ENCODE assay signal across 8 cellular contexts in genomic region chr14:24093901-24094838, GRCh38. TPM values are rescaled to one million over a fixed set of nuclear protein-coding genes. Genes with fewer than 3 reads are reported as not detected.
DNase-seq lines count a peak whose midpoint lies in the region; ATAC-seq and TF ChIP-seq lines count a peak whose summit lies in the region.

PCK2 (plus strand) TSS chr14:24094311; CDS start chr14:24094406, 95 bp downstream.

- H2AK5ac ChIP-seq in IMR-90 (ENCODE audit: low read depth, low read length): peak within 1 kb of the TSS; percentile 97

- peak within 1 kb of the TSS; percentile 72 for H3K4me3 ChIP-seq in IMR-90 (ENCODE audit: insufficient read depth, low read depth, low read length)
- peak within 1 kb of the TSS; percentile 83 for H3K4me3 ChIP-seq in PC-3 (ENCODE audit: low read length)
- H3K4me3 ChIP-seq in esophagus muscularis mucosa: peak within 1 kb of the TSS; percentile 92 to 98 (median 93)

- H3K14ac ChIP-seq in IMR-90 (replicated peaks; ENCODE audit: low read depth, low read length): peak within 1 kb of the TSS; percentile 93

- peak; percentile 41 for ATAC-seq in GM21515 (IDR thresholded peaks at IDR 0.05; ENCODE audit: unreplicated experiment)
- peak; percentile 94 for ATAC-seq in IMR-90 (ENCODE audit: low read depth)
- ATAC-seq in PC-3: peak; percentile 88
- ATAC-seq in stimulated activated effector memory CD8-positive, alpha-beta T cell treated with anti-CD3 and anti-CD28 coated beads, Interleukin-12 subunit alpha, Interleukin-12 subunit beta, amount 100 ng/mL, for 72 hours: peak; percentile 75

- H3K4me2 ChIP-seq in IMR-90 (ENCODE audit: low read depth, low read length): peak within 1 kb of the TSS; percentile 79
- H3K4me2 ChIP-seq in PC-3 (ENCODE audit: low read length): peak within 1 kb of the TSS; percentile 93

- peaks cover 8% of the 10 kb centered on the region; the same call in 1 of the 2 replicates for H3K79me2 ChIP-seq in PC-3 (ENCODE audit: low read length)

- BruUV-seq in IMR-90 (replicated peaks; lab: Mats Ljungman, UMichigan) (TSS peak; percentile 76), PC-3 (replicated peaks; lab: Mats Ljungman, UMichigan) (TSS peak; percentile 49)

- CTCF ChIA-PET in IMR-90 (lab: Yijun Ruan, JAX): interaction anchor here (0.7 to 3.4 kb wide), 4 partner anchors 13 to 37 kb away, joined by 3 to 15 read pairs (median 7); no protein-coding TSS in a partner anchor
- CTCF ChIA-PET in PC-3 (lab: Charles Lee): interaction anchor here (0.6 to 1.2 kb wide), 6 partner anchors 15 to 984 kb away, joined by 3 to 15 read pairs (median 7); partner anchors contain the start of gene IRF9

- no peaks in the 10 kb centered on the region for H3K9me3 Mint-ChIP-seq in activated T-cell treated with anti-CD3 and anti-CD28 coated beads, Interleukin-2, amount 50 U/mL, for 24 hours
- H3K9me3 Mint-ChIP-seq in stimulated activated effector memory CD8-positive, alpha-beta T cell treated with anti-CD3 and anti-CD28 coated beads, Interleukin-12 subunit alpha, Interleukin-12 subunit beta, amount 100 ng/mL, for 72 hours: no peaks in the 10 kb centered on the region

- TF ChIP-seq POLR2A in IMR-90 (IDR thresholded peaks at IDR 0.05; ENCODE audit: low read depth, low read length) (peak; percentile 89), esophagus muscularis mucosa (IDR thresholded peaks at IDR 0.05; ENCODE audit: low read depth) (peak; percentile 37)

- H3K18ac ChIP-seq in IMR-90 (ENCODE audit: low read depth, low read length): peak within 1 kb of the TSS; percentile 40; the same call in 1 of the 2 replicates

- H2BK15ac ChIP-seq in IMR-90 (ENCODE audit: low read depth, low read length): peak within 1 kb of the TSS; percentile 81

- peak within 1 kb of the TSS; percentile 69; the same call in 1 of the 2 replicates for H3K56ac ChIP-seq in IMR-90 (ENCODE audit: extremely low read depth, insufficient read depth, low read length)

- peak within 1 kb of the TSS; percentile 96 for H4K91ac ChIP-seq in IMR-90 (ENCODE audit: insufficient read depth, low read depth, low read length)

- H3F3A ChIP-seq in PC-3 (ENCODE audit: low read length, unreplicated experiment): no peaks in the 10 kb centered on the region

- peaks cover 31% of the 10 kb centered on the region for H3K4me1 Mint-ChIP-seq in activated T-cell treated with anti-CD3 and anti-CD28 coated beads, Interleukin-2, amount 50 U/mL, for 24 hours (ENCODE audit: low read depth)
- H3K4me1 Mint-ChIP-seq in stimulated activated effector memory CD8-positive, alpha-beta T cell treated with anti-CD3 and anti-CD28 coated beads, Interleukin-12 subunit alpha, Interleukin-12 subunit beta, amount 100 ng/mL, for 72 hours: peaks cover 39% of the 10 kb centered on the region

- H3K27me3 Mint-ChIP-seq in activated T-cell treated with anti-CD3 and anti-CD28 coated beads, Interleukin-2, amount 50 U/mL, for 24 hours: no peaks in the 10 kb centered on the region

- peak within 1 kb of the TSS; percentile 99 for H2AK9ac ChIP-seq in IMR-90 (replicated peaks; ENCODE audit: low read depth, low read length, poor library complexity)

- H2BK5ac ChIP-seq in IMR-90 (ENCODE audit: low read depth, low read length, poor library complexity, severe bottlenecking): peak within 1 kb of the TSS; percentile 69

- peak within 1 kb of the TSS; percentile 47 for H4K5ac ChIP-seq in IMR-90 (ENCODE audit: low read depth, low read length)

- H3K27me3 ChIP-seq in IMR-90 (ENCODE audit: control insufficient read depth, insufficient read depth, low read length) (no peaks in the 10 kb centered on the region), PC-3 (ENCODE audit: low read length) (no peaks in the 10 kb centered on the region), esophagus muscularis mucosa (no peaks in the 10 kb centered on the region)

- peak within 1 kb of the TSS; percentile 90 for H3K4ac ChIP-seq in IMR-90 (ENCODE audit: low read depth, low read length)

- in situ Hi-C loops in IMR-90 (cut with MboI; ENCODE audit: low sequenced_read_pairs): loop anchor here (5.0 to 10.0 kb wide), 2 partner anchors 37 to 119 kb away; no protein-coding TSS in a partner anchor

- 1% methylated on average over 24 of the region's 68 CpGs; no CpG with 5 or more reads in 1 of the 2 experiments for WGBS in IMR-90 (ENCODE audit: extremely low coverage in 2 of 2, insufficient read length in 1 of 2), 2 experiments
- 1% methylated on average over 25 of the region's 68 CpGs for WGBS in esophagus muscularis mucosa

- peak within 1 kb of the TSS; percentile 91 for H3K23ac ChIP-seq in IMR-90 (ENCODE audit: low read depth, low read length)

- no peaks in the 10 kb centered on the region for H3K9me2 ChIP-seq in PC-3 (replicated peaks; ENCODE audit: low read length)

- peak; percentile 74 for DNase-seq in COR-L47 (lab: John Stamatoyannopoulos, UW)
- DNase-seq in IMR-90: peak; percentile 88
- DNase-seq in PC-3: peak; percentile 84
- DNase-seq in activated T-cell treated with anti-CD3 and anti-CD28 coated beads, Interleukin-2, amount 50 U/mL, for 24 hours: peak; percentile 91
- DNase-seq in esophagus muscularis mucosa (ENCODE audit: extremely low spot score): peak; percentile 98
- DNase-seq in myocyte (ENCODE audit: low read depth): peak; percentile 81
- DNase-seq in stimulated activated effector memory CD8-positive, alpha-beta T cell treated with anti-CD3 and anti-CD28 coated beads, Interleukin-12 subunit alpha, Interleukin-12 subunit beta, amount 100 ng/mL, for 72 hours (ENCODE audit: low spot score in 2 of 2): peak; percentile 64 to 92

- intact Hi-C loops in IMR-90 (cut with micrococcal nuclease): no loop called here
- intact Hi-C loops in PC-3 (cut with micrococcal nuclease): loop anchor here (1.0 to 2.0 kb wide), 2 partner anchors 14 to 47 kb away; partner anchors contain the start of gene EMC9
- intact Hi-C loops in esophagus muscularis mucosa (cut with DNase I): no loop called here

- peaks cover 16 to 36% of the 10 kb centered on the region in 2 experiments for H3K79me1 ChIP-seq in IMR-90 (ENCODE audit: low read depth in 1 of 2, low read length in 2 of 2)

- peak within 1 kb of the TSS; percentile 97 for H3K27ac Mint-ChIP-seq in activated T-cell treated with anti-CD3 and anti-CD28 coated beads, Interleukin-2, amount 50 U/mL, for 24 hours
- peak within 1 kb of the TSS; percentile 98 for H3K27ac Mint-ChIP-seq in stimulated activated effector memory CD8-positive, alpha-beta T cell treated with anti-CD3 and anti-CD28 coated beads, Interleukin-12 subunit alpha, Interleukin-12 subunit beta, amount 100 ng/mL, for 72 hours

- peak within 1 kb of the TSS; percentile 95 for H3K4me3 Mint-ChIP-seq in activated T-cell treated with anti-CD3 and anti-CD28 coated beads, Interleukin-2, amount 50 U/mL, for 24 hours
- H3K4me3 Mint-ChIP-seq in stimulated activated effector memory CD8-positive, alpha-beta T cell treated with anti-CD3 and anti-CD28 coated beads, Interleukin-12 subunit alpha, Interleukin-12 subunit beta, amount 100 ng/mL, for 72 hours: peak within 1 kb of the TSS; percentile 95

- H3K4me1 ChIP-seq in IMR-90 (ENCODE audit: control insufficient read depth, insufficient read depth, low read length) (peaks cover 8% of the 10 kb centered on the region), PC-3 (ENCODE audit: insufficient read depth, low read length) (peaks cover 9% of the 10 kb centered on the region), esophagus muscularis mucosa (peaks cover 20 to 29% (median 25%) of the 10 kb centered on the region in 4 donors)

- TF ChIP-seq CTCF in IMR-90 (conservative IDR thresholded peaks at IDR 0.05; ENCODE audit: low read depth, low read length) (0 out of 2 replicates have a peak, but pooled peaks have one; percentile 12), PC-3 (conservative IDR thresholded peaks at IDR 0.05; ENCODE audit: low read depth, low read length) (no peak), esophagus muscularis mucosa (IDR thresholded peaks at IDR 0.05) (peak in 1 of 3 experiments; percentile 28)

- H3K36me3 ChIP-seq in IMR-90 (ENCODE audit: control insufficient read depth, insufficient read depth, low read length) (peaks cover 11% of the 10 kb centered on the region; the same call in 1 of the 2 replicates), PC-3 (ENCODE audit: low read depth, low read length) (no peaks in the 10 kb centered on the region), esophagus muscularis mucosa (peaks cover 5 to 13% (median 10%) of the 10 kb centered on the region in 4 donors)

- H3K27ac ChIP-seq in IMR-90 (ENCODE audit: insufficient read depth, low read length) (peak within 1 kb of the TSS; percentile 80), PC-3 (ENCODE audit: low read length) (peak within 1 kb of the TSS; percentile 23), esophagus muscularis mucosa (replicated peaks in 1 of 4) (peak within 1 kb of the TSS; percentile 94 to 96 (median 95))

- dilution Hi-C loops in IMR-90 (cut with HindIII; ENCODE audit: low sequenced_read_pairs, unreplicated experiment): no loop called here

- H2BK120ac ChIP-seq in IMR-90 (ENCODE audit: low read depth, low read length): peak within 1 kb of the TSS; percentile 70

- H2BK20ac ChIP-seq in IMR-90 (ENCODE audit: low read depth, low read length): peak within 1 kb of the TSS; percentile 85

- no peaks in the 10 kb centered on the region for H3K9me3 ChIP-seq in IMR-90 (ENCODE audit: control insufficient read depth, insufficient read depth, low read length)
- H3K9me3 ChIP-seq in PC-3 (ENCODE audit: low read length): no peaks in the 10 kb centered on the region
- H3K9me3 ChIP-seq in esophagus muscularis mucosa: no peaks in the 10 kb centered on the region

- TF ChIP-seq RAD21 in IMR-90 (IDR thresholded peaks at IDR 0.05; ENCODE audit: low read length): no peak

- peaks cover 42% of the 10 kb centered on the region for H3K36me3 Mint-ChIP-seq in activated T-cell treated with anti-CD3 and anti-CD28 coated beads, Interleukin-2, amount 50 U/mL, for 24 hours (ENCODE audit: low read depth)
- H3K36me3 Mint-ChIP-seq in stimulated activated effector memory CD8-positive, alpha-beta T cell treated with anti-CD3 and anti-CD28 coated beads, Interleukin-12 subunit alpha, Interleukin-12 subunit beta, amount 100 ng/mL, for 72 hours: peaks cover 50% of the 10 kb centered on the region

- peak within 1 kb of the TSS; percentile 91 for H3K9ac ChIP-seq in IMR-90 (ENCODE audit: low read depth, low read length)
- peak within 1 kb of the TSS; percentile 79 for H3K9ac ChIP-seq in PC-3 (ENCODE audit: low read length)

- H4K20me1 ChIP-seq in IMR-90 (ENCODE audit: insufficient read depth, low read length): peaks cover 15% of the 10 kb centered on the region; the same call in 1 of the 2 replicates
- H4K20me1 ChIP-seq in PC-3 (ENCODE audit: low read length): no peaks in the 10 kb centered on the region

- H3K9me1 ChIP-seq in IMR-90 (ENCODE audit: insufficient read depth, low read length): peaks cover 13% of the 10 kb centered on the region

- TF ChIP-seq EP300 in esophagus muscularis mucosa (IDR thresholded peaks at IDR 0.05): no peak

- H2AFZ ChIP-seq in IMR-90 (replicated peaks; ENCODE audit: low read length, poor library complexity): peak within 1 kb of the TSS; percentile 98
- peak within 1 kb of the TSS; percentile 97 for H2AFZ ChIP-seq in PC-3 (ENCODE audit: low read length)

- H4K8ac ChIP-seq in IMR-90 (ENCODE audit: low read depth in 2 of 2, low read length in 2 of 2): peak within 1 kb of the TSS; percentile 94 to 95

- POLR2A ChIA-PET in IMR-90 (lab: Charles Lee; ENCODE audit: unreplicated experiment): interaction anchor here (0.5 to 0.7 kb wide), 3 partner anchors 43 to 227 kb away, joined by 3 to 7 read pairs (median 3); partner anchors contain the start of gene EMC9
- POLR2A ChIA-PET in PC-3 (lab: Charles Lee; ENCODE audit: unreplicated experiment): interaction anchor here (0.6 to 1.1 kb wide), 11 partner anchors 17 to 999 kb away, joined by 3 to 26 read pairs (median 5); partner anchors contain the start of genes ACIN1, C14orf119, DCAF11 and EMC9

RNA-seq across cellular contexts. Expression of gene PCK2, which starts in this region (rescaled TPM):
- 11.1 and 13.4 TPM in 2 replicates for total RNA-seq in IMR-90 (2012; rRNA removed)
- 23.9 and 29.4 TPM in 2 replicates for polyA plus RNA-seq in IMR-90 (2012; rRNA removed)
- 22.8 and 50.7 TPM in 2 replicates for polyA plus RNA-seq in IMR-90 (2012; cell fraction: cytosol; rRNA removed)
- polyA plus RNA-seq in IMR-90 (2012; cell fraction: nucleus; rRNA removed; ENCODE audit: low replicate concordance): 32.9 and 58.5 TPM in 2 replicates
- 10.0 and 11.6 TPM in 2 replicates for total RNA-seq in PC-3 (2014; rRNA removed)
- 10 to 100 TPM in 3 of 4 donors, 1 to 10 TPM in 1; 9.1 to 20.7 (median 12.5) TPM for total RNA-seq in esophagus muscularis mucosa
- total RNA-seq in myocyte: 8.2 and 8.7 TPM in 2 replicates
- 76.6 TPM for polyA plus RNA-seq in myocyte (2012)

Comparison
In these comparisons a context has a peak if more than half of its experiments do, and no peak if none do; other contexts are left out.
1. Peak in every context shown above with its lines: DNase-seq, ATAC-seq, H3K4me3 ChIP-seq and H3K27ac ChIP-seq.
2. ATAC-seq: peak in every context shown above with its lines; median percentile 94 in IMR-90; 88 in PC-3; 75 in stimulated activated effector memory CD8-positive, alpha-beta T cell treated with anti-CD3 and anti-CD28 coated beads, Interleukin-12 subunit alpha, Interleukin-12 subunit beta, amount 100 ng/mL, for 72 hours; 41 in GM21515.
3. H3K27ac ChIP-seq: peak in every context shown above with its lines; median percentile 95 in esophagus muscularis mucosa; 80 in IMR-90; 23 in PC-3.